ENCODE assay signal across 1 cellular context in the genomic region with DNA sequence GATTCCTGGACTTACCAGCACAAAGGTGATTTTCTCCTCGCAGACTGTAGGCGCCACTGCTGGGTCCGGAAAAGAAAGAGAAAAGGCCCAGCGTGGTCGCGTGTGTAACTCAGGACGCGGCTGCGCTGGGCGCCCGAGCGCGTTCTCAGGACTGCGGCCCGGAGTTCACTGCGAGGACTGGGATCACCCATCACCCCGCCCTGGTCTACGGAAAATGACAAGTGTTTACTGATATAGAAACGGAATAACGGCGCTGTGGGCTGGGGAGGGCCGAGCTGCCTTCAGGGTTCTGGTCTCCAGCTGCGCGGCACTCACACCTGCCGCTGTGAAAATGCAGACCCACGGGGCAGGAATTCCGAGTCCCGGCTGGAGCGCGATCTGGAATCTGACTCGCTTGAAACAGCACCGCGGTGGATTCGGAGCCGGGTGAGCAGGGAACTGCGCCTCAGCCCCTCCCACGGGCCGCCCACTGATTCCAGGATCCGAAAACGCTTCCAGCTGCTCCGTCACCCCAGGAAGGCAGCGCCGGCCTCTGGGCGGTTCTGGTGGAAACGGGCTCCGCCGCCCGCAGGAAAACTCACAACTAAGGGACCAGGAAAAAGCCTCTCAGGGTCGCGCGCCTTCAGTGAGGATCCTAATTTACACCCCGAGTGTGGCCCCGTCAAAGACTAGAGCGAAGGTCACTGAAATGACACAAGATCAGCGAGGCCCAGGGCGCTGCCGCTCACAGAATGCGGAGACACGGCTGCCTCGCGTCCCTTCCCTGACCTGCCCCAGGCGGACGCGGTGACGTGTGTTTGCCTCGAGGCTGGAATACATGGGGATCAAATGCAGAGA.
TF ChIP-seq lines count a peak whose summit lies in the region.

No MANE protein-coding gene starts in this region.

TF ChIP-seq in H1, 55 proteins besides CTCF, POLR2A, EP300 and RAD21 (continued from another document):
- TF ChIP-seq POLR2AphosphoS5 (IDR thresholded peaks at IDR 0.05; ENCODE audit: low read depth, low read length) (no peak), RNF2 (IDR thresholded peaks at IDR 0.05; ENCODE audit: borderline replicate concordance, low read depth, low read length, missing control alignments, poor library complexity, severe bottlenecking) (peak; percentile 55), MAFK (IDR thresholded peaks at IDR 0.05; ENCODE audit: low read depth, low read length) (no peak)
- TF ChIP-seq, protein P1, sequence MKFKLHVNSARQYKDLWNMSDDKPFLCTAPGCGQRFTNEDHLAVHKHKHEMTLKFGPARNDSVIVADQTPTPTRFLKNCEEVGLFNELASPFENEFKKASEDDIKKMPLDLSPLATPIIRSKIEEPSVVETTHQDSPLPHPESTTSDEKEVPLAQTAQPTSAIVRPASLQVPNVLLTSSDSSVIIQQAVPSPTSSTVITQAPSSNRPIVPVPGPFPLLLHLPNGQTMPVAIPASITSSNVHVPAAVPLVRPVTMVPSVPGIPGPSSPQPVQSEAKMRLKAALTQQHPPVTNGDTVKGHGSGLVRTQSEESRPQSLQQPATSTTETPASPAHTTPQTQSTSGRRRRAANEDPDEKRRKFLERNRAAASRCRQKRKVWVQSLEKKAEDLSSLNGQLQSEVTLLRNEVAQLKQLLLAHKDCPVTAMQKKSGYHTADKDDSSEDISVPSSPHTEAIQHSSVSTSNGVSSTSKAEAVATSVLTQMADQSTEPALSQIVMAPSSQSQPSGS (IDR thresholded peaks at IDR 0.05; ENCODE audit: low read length): no peak
